19 cellular contexts compared by ENCODE assay signal in the genomic region with DNA sequence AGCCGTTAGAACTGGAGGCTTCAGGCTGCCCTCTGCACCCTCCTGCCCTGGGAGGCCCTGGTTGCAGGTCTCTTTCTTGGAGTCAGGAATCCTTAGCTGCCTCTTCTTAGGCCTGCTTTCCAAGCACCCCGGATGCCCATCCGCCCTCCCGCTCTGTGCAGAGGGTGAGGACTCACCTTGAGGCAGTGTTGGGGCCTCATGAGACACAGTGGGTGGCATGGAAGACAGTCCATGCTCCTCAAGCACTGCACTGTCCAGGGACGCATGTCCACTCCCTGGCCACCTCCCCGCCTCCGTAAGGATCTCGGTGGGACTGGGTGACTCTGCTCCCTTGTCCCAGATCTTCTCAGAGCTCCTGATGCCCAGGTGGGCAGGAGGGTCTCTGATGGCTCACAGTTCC.
"Had no signal": no experiment of that assay in that cellular context is flagged by ENCODE, and none has a peak within 500 bp of the region (broad histone marks: within the 10 kb centered on the region; RNA-seq: fewer than 3 reads in every experiment).

No MANE protein-coding gene starts in this region.

- ATAC-seq: effector memory CD8-positive, alpha-beta T cell; left colon; natural killer cell; psoas muscle had no signal

- DNase-seq: cerebellar nuclear complex; effector memory CD8-positive, alpha-beta T cell; foreskin melanocyte; heart left ventricle; hippocampal formation; left colon; mammary epithelial cell; natural killer cell; psoas muscle; right lobe of liver; stimulated activated CD4-positive, alpha-beta T cell treated with anti-CD3 and anti-CD28 coated beads, Interleukin-12 subunit alpha, Interleukin-12 subunit beta, amount 100 ng/mL, for 4 hours; stimulated activated naive CD4-positive, alpha-beta T cell treated with Interleukin-2 at 50 U/mL for 16 hours; trophoblast cell; uterus had no signal

- H3K27me3 ChIP-seq: heart left ventricle, right lobe of liver, uterus had no signal

- H2AFZ ChIP-seq: neural progenitor cell, parathyroid adenoma had no signal

- H3K4me1 ChIP-seq: neural progenitor cell, right lobe of liver, uterus had no signal

- H3K27ac ChIP-seq: epithelial cell of prostate, heart left ventricle, neural progenitor cell, parathyroid adenoma, psoas muscle, right lobe of liver, skin epidermis, uterus had no signal

- H3K4me2 ChIP-seq: neural progenitor cell had no signal

- H3K4me3 ChIP-seq: heart left ventricle, neural progenitor cell, psoas muscle, right lobe of liver, skin epidermis, uterus had no signal

- H3K9ac ChIP-seq: neural progenitor cell, parathyroid adenoma had no signal

- H3K9me3 ChIP-seq: heart left ventricle, psoas muscle, right lobe of liver, uterus had no signal

- FAIRE-seq: colon had no signal

- H3K79me2 ChIP-seq: parathyroid adenoma had no signal

- H3K36me3 ChIP-seq: heart left ventricle, neural progenitor cell, right lobe of liver, uterus had no signal
